21 cellular contexts compared by ENCODE assay signal in genomic region chr2:190740449-190740848, GRCh38.
DNase-seq lines count a peak whose midpoint lies in the region; ATAC-seq, FAIRE-seq and TF ChIP-seq lines count a peak whose summit lies in the region.
"Had no signal": no experiment of that assay in that cellular context is flagged by ENCODE, and none has a peak within 500 bp of the region (broad histone marks: within the 10 kb centered on the region; RNA-seq: fewer than 3 reads in every experiment).

No MANE protein-coding gene starts in this region.

- H3K36me3 ChIP-seq in Loucy (ENCODE audit: insufficient read depth, low read length) (no peaks in the 10 kb centered on the region), GM12878 (ENCODE audit: control insufficient read depth in 2 of 2, insufficient read depth in 2 of 2, low read length in 1 of 2) (no peaks in the 10 kb centered on the region), upper lobe of left lung (no peaks in the 10 kb centered on the region)
- H3K36me3 ChIP-seq: BLaER1 treated with 17β-estradiol and CSF1 and Interleukin-3, amounts not matched to agents 10 nM and 100 nM had no signal

- no peak for DNase-seq in GM12891 (ENCODE audit: insufficient read length, low spot score)
- DNase-seq in GM12878 (ENCODE audit: low read depth, low spot score), result no peak
- DNase-seq in retina, result peak; percentile 20
- no peak for DNase-seq in left colon
- no peak for DNase-seq in upper lobe of left lung
- DNase-seq in T-helper 2 cell, result no peak
- DNase-seq: AML-193; Caco-2; Calu3; CD4-positive, alpha-beta T cell; CD8-positive, alpha-beta T cell; DMS79 treated with DMSO at 0.1 percent for 48 hours; GF-D8 had no signal

- H3K9ac ChIP-seq in Loucy (ENCODE audit: low read depth, low read length, poor library complexity, severe bottlenecking) (no peak overlapping the region), GM12878 (ENCODE audit: control insufficient read depth, insufficient read depth, low read length) (no peak overlapping the region)
- H3K9ac ChIP-seq: BLaER1 treated with 17β-estradiol and CSF1 and Interleukin-3, amounts not matched to agents 10 nM and 100 nM had no signal

- no TSS peak for BruUV-seq in GM12878 (replicated peaks; lab: Mats Ljungman, UMichigan)

- no peaks in the 10 kb centered on the region for H4K20me1 ChIP-seq in Loucy (ENCODE audit: insufficient read depth, low read length, poor library complexity, severe bottlenecking)
- no peaks in the 10 kb centered on the region for H4K20me1 ChIP-seq in GM12878 (ENCODE audit: control insufficient read depth, insufficient read depth)
- H4K20me1 ChIP-seq: BLaER1 treated with 17β-estradiol and CSF1 and Interleukin-3, amounts not matched to agents 10 nM and 100 nM had no signal

- intact Hi-C loops in GM12878 (cut with micrococcal nuclease; ENCODE audit: unreplicated experiment) (no loop called here), left colon (cut with DNase I, micrococcal nuclease) (no loop called here)

- in situ Hi-C loops in GM12878 (cut with MboI), result no loop called here

- H3F3A ChIP-seq in Loucy (ENCODE audit: low read depth), result no peaks in the 10 kb centered on the region

- WGBS in GM12878 (ENCODE audit: insufficient coverage, insufficient replicate concordance, low lambda C conversion rate, missing lambda C conversion rate), result 94% methylated on average over 2 of the region's 2 CpGs
- WGBS in upper lobe of left lung, 2 donors, result 82 to 100% methylated on average over 2 of the region's 2 CpGs

- H3K4me3 ChIP-seq in Loucy (ENCODE audit: low read length, poor library complexity, severe bottlenecking), result no peak overlapping the region
- no peak overlapping the region for H3K4me3 ChIP-seq in GM12878
- no peak overlapping the region for H3K4me3 ChIP-seq in upper lobe of left lung
- H3K4me3 ChIP-seq: A549; BLaER1 treated with 17β-estradiol and CSF1 and Interleukin-3, amounts not matched to agents 10 nM and 100 nM had no signal

- H3K79me2 ChIP-seq in Loucy (ENCODE audit: insufficient read depth, low read length) (no peaks in the 10 kb centered on the region), GM12878 (ENCODE audit: control insufficient read depth, insufficient read depth, low read length) (no peaks in the 10 kb centered on the region)

- RAD21 ChIA-PET in GM12878 (lab: Charles Lee; ENCODE audit: unreplicated experiment), result interaction anchor here (1.2 to 1.6 kb wide), 3 partner anchors 13 to 40 kb away, joined by 3 to 5 read pairs (median 4); no protein-coding TSS in a partner anchor

- no peak for TF ChIP-seq RAD21 in GM12878 (IDR thresholded peaks at IDR 0.05; ENCODE audit: insufficient read depth, low read depth, low read length)

- POLR2A ChIA-PET in GM12878 (lab: Charles Lee), result interaction anchor here (0.5 to 1.4 kb wide), 2 partner anchors 16 to 272 kb away, joined by 4 to 6 read pairs; no protein-coding TSS in a partner anchor

- H3K9me2 ChIP-seq in Loucy (replicated peaks; ENCODE audit: low read depth, low read length), result no peaks in the 10 kb centered on the region

- TF ChIP-seq POLR2A in GM12891 (IDR thresholded peaks at IDR 0.05; ENCODE audit: low read depth, low read length) (no peak), GM12878 (IDR thresholded peaks at IDR 0.05; ENCODE audit: low read depth, low read length) (no peak), upper lobe of left lung (IDR thresholded peaks at IDR 0.05) (no peak)

- SMC1A ChIA-PET in GM12878 (lab: Charles Lee; ENCODE audit: uncharacterized antibody, unreplicated experiment), result interaction anchor here (0.7 to 3.0 kb wide), 10 partner anchors 8 to 59 kb away, joined by 3 to 11 read pairs (median 4); no protein-coding TSS in a partner anchor

- H3K27ac ChIP-seq in GM12878 (ENCODE audit: control insufficient read depth, insufficient read depth) (no peak overlapping the region), upper lobe of left lung (no peak overlapping the region)
- H3K27ac ChIP-seq: 22Rv1; A549; BLaER1 treated with 17β-estradiol and CSF1 and Interleukin-3, amounts not matched to agents 10 nM and 100 nM; C4-2B had no signal

- H3K27me3 ChIP-seq in Loucy (ENCODE audit: insufficient read depth, low read length, poor library complexity, severe bottlenecking) (no peaks in the 10 kb centered on the region), GM12878 (replicated peaks in 1 of 2; ENCODE audit: control insufficient read depth in 2 of 2, insufficient read depth in 2 of 2, low read length in 1 of 2) (no peaks in the 10 kb centered on the region), upper lobe of left lung (no peaks in the 10 kb centered on the region)
- H3K27me3 ChIP-seq: BLaER1 treated with 17β-estradiol and CSF1 and Interleukin-3, amounts not matched to agents 10 nM and 100 nM had no signal

- peak; percentile 79 for ATAC-seq in GM12878
- no peak for ATAC-seq in left colon
- no peak for ATAC-seq in upper lobe of left lung (ENCODE audit: low FRiP score in 2 of 2)
- ATAC-seq in GM19455 (IDR thresholded peaks at IDR 0.05; ENCODE audit: unreplicated experiment), result no peak
- ATAC-seq: A549; CD8-positive, alpha-beta T cell had no signal

- FAIRE-seq in GM12891 (lab: Jason Lieb, UNC) (peak; percentile 59), GM12878 (lab: Jason Lieb, UNC) (no peak)
- FAIRE-seq: A549, D721Med, G401.6 had no signal

- TF ChIP-seq EP300 in GM12878 (IDR thresholded peaks at IDR 0.05; ENCODE audit: borderline replicate concordance in 1 of 2, control insufficient read depth in 1 of 2, low read depth in 2 of 2, low read length in 2 of 2) (no peak), upper lobe of left lung (IDR thresholded peaks at IDR 0.05) (no peak)

- H3K4me2 ChIP-seq in Loucy (ENCODE audit: low read depth, low read length, poor library complexity, severe bottlenecking) (no peak overlapping the region), GM12878 (ENCODE audit: control insufficient read depth, insufficient read depth) (no peak overlapping the region)
- H3K4me2 ChIP-seq: A549; BLaER1 treated with 17β-estradiol and CSF1 and Interleukin-3, amounts not matched to agents 10 nM and 100 nM had no signal

- no peak for TF ChIP-seq CTCF in Loucy (conservative IDR thresholded peaks at IDR 0.05; ENCODE audit: low read length)
- TF ChIP-seq CTCF in GM12878 (IDR thresholded peaks at IDR 0.05 in 2 of 3, conservative IDR thresholded peaks at IDR 0.05 in 1 of 3; ENCODE audit: control insufficient read depth in 2 of 3, extremely low read depth in 1 of 3, insufficient read depth in 1 of 3, low read depth in 3 of 3, low read length in 3 of 3), result no peak
- no peak for TF ChIP-seq CTCF in upper lobe of left lung (IDR thresholded peaks at IDR 0.05)

- H3K9me3 ChIP-seq in Loucy (ENCODE audit: insufficient read depth, low read depth, low read length) (no peaks in the 10 kb centered on the region), GM12878 (replicated peaks; ENCODE audit: control insufficient read depth, insufficient read depth, low read length) (peaks cover 1% of the 10 kb centered on the region; the same call in 2 of the 3 replicates), upper lobe of left lung (no peaks in the 10 kb centered on the region)
- H3K9me3 ChIP-seq: A549; BLaER1 treated with 17β-estradiol and CSF1 and Interleukin-3, amounts not matched to agents 10 nM and 100 nM; Caco-2 had no signal

- CTCF ChIA-PET in GM12878 (lab: Yijun Ruan, JAX), result interaction anchor here (1.4 kb wide), 1 partner anchor 28 kb away, joined by 4 read pairs; no protein-coding TSS in a partner anchor

- H3K4me1 ChIP-seq in Loucy (ENCODE audit: insufficient read depth, low read length, poor library complexity, severe bottlenecking) (no peaks in the 10 kb centered on the region), GM12878 (ENCODE audit: control insufficient read depth, insufficient read depth, low read length) (no peaks in the 10 kb centered on the region), upper lobe of left lung (no peaks in the 10 kb centered on the region)
- H3K4me1 ChIP-seq: A549; BLaER1 treated with 17β-estradiol and CSF1 and Interleukin-3, amounts not matched to agents 10 nM and 100 nM; Caco-2 had no signal

- 0 out of 2 replicates have a peak overlapping the region, but pooled peaks have one; percentile 48 for H2AFZ ChIP-seq in Loucy (ENCODE audit: low read length)
- no peak overlapping the region for H2AFZ ChIP-seq in GM12878 (ENCODE audit: control insufficient read depth, low read depth, low read length)

TF ChIP-seq in GM12891, 5 proteins besides CTCF, POLR2A, EP300 and RAD21:
- no peak for TF ChIP-seq POLR2AphosphoS5 (IDR thresholded peaks at IDR 0.05; ENCODE audit: low read depth, low read length)
- TF ChIP-seq PAX5 (IDR thresholded peaks at IDR 0.05; ENCODE audit: insufficient read depth, low read length, severe bottlenecking), result no peak
- TF ChIP-seq SPI1 (IDR thresholded peaks at IDR 0.05; ENCODE audit: low read depth, low read length), result no peak
- no peak for TF ChIP-seq TAF1 (IDR thresholded peaks at IDR 0.05; ENCODE audit: low read depth, low read length)

TF ChIP-seq in GM12878, 131 proteins besides CTCF, POLR2A, EP300 and RAD21:
- TF ChIP-seq MTA2 (IDR thresholded peaks at IDR 0.05; ENCODE audit: low read depth) (peak; percentile 67), MAX (IDR thresholded peaks at IDR 0.05; ENCODE audit: low read depth, low read length) (no peak), ETV6 (conservative IDR thresholded peaks at IDR 0.05 in 1 of 2, IDR thresholded peaks at IDR 0.05 in 1 of 2; ENCODE audit: borderline replicate concordance in 1 of 2, low read depth in 1 of 2) (no peak), JUNB (IDR thresholded peaks at IDR 0.05) (peak; percentile 12; the same call in 1 of the 2 replicates), SIN3A (IDR thresholded peaks at IDR 0.05; ENCODE audit: low read depth, low read length) (no peak)
